ENCODE assay signal across 1 cellular context in the genomic region with DNA sequence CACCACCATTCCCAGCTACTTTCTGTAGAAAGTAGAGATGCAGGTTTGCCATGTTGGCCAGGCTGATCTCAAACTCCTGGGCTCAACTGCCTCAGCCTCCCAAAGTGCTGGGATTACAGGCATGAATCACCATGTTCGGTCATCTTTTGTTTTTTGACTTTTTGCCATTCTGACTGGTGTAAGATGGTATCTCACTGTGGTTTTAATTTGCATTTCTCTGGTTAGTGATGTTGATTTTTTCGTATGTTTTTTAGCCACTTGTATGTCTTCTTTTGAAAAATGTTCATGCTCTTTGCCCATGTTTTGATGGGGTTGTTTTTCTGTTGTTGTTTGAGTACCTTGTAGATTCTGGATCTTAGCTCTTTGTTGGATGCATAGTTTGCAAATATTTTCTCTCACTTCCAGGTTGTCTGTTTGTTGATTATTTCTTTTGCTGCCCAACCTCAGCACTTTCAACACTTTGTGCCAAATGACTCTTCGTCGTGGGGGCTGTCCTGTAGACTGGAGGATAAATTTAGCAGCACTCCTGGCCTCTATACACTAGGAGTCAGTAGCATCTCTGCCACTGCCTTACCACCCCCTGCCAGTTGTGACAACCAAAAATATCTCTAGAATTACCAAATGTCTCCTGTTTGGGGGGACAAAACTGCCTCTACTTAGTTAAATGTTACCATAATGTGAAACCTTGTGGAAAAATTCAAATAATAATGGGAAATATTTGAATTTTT.
TF ChIP-seq lines count a peak whose summit lies in the region.

No MANE protein-coding gene starts in this region.

TF ChIP-seq in WTC11, 78 proteins besides CTCF, POLR2A, EP300 and RAD21 (continued from another document):
- TF ChIP-seq, protein P1, sequence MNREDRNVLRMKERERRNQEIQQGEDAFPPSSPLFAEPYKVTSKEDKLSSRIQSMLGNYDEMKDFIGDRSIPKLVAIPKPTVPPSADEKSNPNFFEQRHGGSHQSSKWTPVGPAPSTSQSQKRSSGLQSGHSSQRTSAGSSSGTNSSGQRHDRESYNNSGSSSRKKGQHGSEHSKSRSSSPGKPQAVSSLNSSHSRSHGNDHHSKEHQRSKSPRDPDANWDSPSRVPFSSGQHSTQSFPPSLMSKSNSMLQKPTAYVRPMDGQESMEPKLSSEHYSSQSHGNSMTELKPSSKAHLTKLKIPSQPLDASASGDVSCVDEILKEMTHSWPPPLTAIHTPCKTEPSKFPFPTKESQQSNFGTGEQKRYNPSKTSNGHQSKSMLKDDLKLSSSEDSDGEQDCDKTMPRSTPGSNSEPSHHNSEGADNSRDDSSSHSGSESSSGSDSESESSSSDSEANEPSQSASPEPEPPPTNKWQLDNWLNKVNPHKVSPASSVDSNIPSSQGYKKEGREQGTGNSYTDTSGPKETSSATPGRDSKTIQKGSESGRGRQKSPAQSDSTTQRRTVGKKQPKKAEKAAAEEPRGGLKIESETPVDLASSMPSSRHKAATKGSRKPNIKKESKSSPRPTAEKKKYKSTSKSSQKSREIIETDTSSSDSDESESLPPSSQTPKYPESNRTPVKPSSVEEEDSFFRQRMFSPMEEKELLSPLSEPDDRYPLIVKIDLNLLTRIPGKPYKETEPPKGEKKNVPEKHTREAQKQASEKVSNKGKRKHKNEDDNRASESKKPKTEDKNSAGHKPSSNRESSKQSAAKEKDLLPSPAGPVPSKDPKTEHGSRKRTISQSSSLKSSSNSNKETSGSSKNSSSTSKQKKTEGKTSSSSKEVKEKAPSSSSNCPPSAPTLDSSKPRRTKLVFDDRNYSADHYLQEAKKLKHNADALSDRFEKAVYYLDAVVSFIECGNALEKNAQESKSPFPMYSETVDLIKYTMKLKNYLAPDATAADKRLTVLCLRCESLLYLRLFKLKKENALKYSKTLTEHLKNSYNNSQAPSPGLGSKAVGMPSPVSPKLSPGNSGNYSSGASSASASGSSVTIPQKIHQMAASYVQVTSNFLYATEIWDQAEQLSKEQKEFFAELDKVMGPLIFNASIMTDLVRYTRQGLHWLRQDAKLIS (CRISPR knock-in tag; IDR thresholded peaks at IDR 0.05; ENCODE audit: borderline replicate concordance), result no peak
- no peak for TF ChIP-seq ZNF396 (CRISPR knock-in tag; IDR thresholded peaks at IDR 0.05; ENCODE audit: borderline replicate concordance)
- TF ChIP-seq CREB1 (CRISPR knock-in tag; IDR thresholded peaks at IDR 0.05), result no peak
- no peak for TF ChIP-seq AR (CRISPR knock-in tag; IDR thresholded peaks at IDR 0.05)
- TF ChIP-seq MYBL2 (CRISPR knock-in tag; IDR thresholded peaks at IDR 0.05), result no peak
